19 cellular contexts compared by ENCODE assay signal in the genomic region with DNA sequence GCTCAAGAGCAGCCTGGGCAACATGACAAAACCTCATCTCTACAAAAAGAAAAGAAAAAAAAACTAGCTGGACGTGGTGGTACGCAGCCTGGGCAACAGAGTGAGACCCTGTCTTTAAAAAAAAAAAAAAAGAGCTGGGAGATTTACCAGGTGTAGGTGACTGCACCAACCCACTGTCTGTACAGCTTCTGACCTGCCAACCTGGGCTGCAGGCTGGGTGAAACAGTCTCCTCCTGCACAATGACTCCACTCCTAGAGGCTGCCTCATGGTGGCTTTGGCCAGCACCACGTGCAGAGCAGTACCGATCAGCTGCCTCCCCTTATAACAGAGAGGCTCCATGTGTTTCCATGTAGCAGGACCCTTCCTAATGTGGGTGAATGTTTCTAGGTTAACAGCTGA. TPM values are rescaled to one million over a fixed set of nuclear protein-coding genes. Genes with fewer than 3 reads are reported as not detected.
DNase-seq lines count a peak whose midpoint lies in the region; ATAC-seq, FAIRE-seq and TF ChIP-seq lines count a peak whose summit lies in the region.
"Had no signal": no experiment of that assay in that cellular context is flagged by ENCODE, and none has a peak within 500 bp of the region (broad histone marks: within the 10 kb centered on the region; RNA-seq: fewer than 3 reads in every experiment).

No MANE protein-coding gene starts in this region.

- no peaks in the 10 kb centered on the region for H3K27me3 ChIP-seq in endothelial cell of umbilical vein (ENCODE audit: control insufficient read depth in 2 of 2, insufficient read depth in 2 of 2, low read length in 2 of 2)
- H3K27me3 ChIP-seq: BLaER1 had no signal

- intact Hi-C loops in activated CD4-positive, alpha-beta memory T cell treated with anti-CD3 and anti-CD28 coated beads for 36 hours (cut with micrococcal nuclease) = loop anchor here (5.0 to 10.0 kb wide), 3 partner anchors 210 to 342 kb away; a partner anchor contains a TSS
- intact Hi-C loops in endothelial cell of umbilical vein (cut with micrococcal nuclease) = loop anchor here (10.0 kb wide), 1 partner anchor 340 kb away; a partner anchor contains a TSS

- H3K36me3 Mint-ChIP-seq in activated CD4-positive, alpha-beta memory T cell treated with anti-CD3 and anti-CD28 coated beads for 36 hours = peaks cover 43% of the 10 kb centered on the region
- H3K36me3 Mint-ChIP-seq in activated CD4-positive, alpha-beta memory T cell treated with anti-CD3 and anti-CD28 coated beads, Interleukin-2, amount 10 ng/mL, durations not matched to agents 7 days and 5 days (ENCODE audit: low read depth) = peaks cover 31% of the 10 kb centered on the region
- H3K36me3 Mint-ChIP-seq in activated naive CD4-positive, alpha-beta T cell treated with anti-CD3 and anti-CD28 coated beads, Interleukin-2, amount 50 U/mL, for 72 hours = peaks cover 35 to 45% of the 10 kb centered on the region in 2 donors
- peaks cover 19% of the 10 kb centered on the region for H3K36me3 Mint-ChIP-seq in activated naive CD4-positive, alpha-beta T cell treated with anti-CD3 and anti-CD28 coated beads, Interleukin-2, amount 10 ng/mL, durations not matched to agents 7 days and 5 days
- peaks cover 99% of the 10 kb centered on the region for H3K36me3 Mint-ChIP-seq in activated T-helper 17 cell treated with anti-CD3 and anti-CD28 coated beads, Interleukin-2, amount 50 U/mL, for 72 hours (ENCODE audit: low read depth)

- peaks cover 13 to 27% of the 10 kb centered on the region in 2 experiments for H3K36me3 ChIP-seq in endothelial cell of umbilical vein (ENCODE audit: control insufficient read depth in 2 of 2, extremely low read depth in 1 of 2, insufficient read depth in 2 of 2, low read length in 2 of 2)

- no peak overlapping the region for H3K9ac ChIP-seq in endothelial cell of umbilical vein (replicated peaks; ENCODE audit: extremely low read depth, insufficient read depth, low read length)

- peak overlapping the region; percentile 96 for H3K27ac Mint-ChIP-seq in activated CD4-positive, alpha-beta memory T cell treated with anti-CD3 and anti-CD28 coated beads for 36 hours
- H3K27ac Mint-ChIP-seq in activated CD4-positive, alpha-beta memory T cell treated with anti-CD3 and anti-CD28 coated beads, Interleukin-2, amount 10 ng/mL, durations not matched to agents 7 days and 5 days = no peak overlapping the region
- peak overlapping the region; percentile 65 to 80 for H3K27ac Mint-ChIP-seq in activated naive CD4-positive, alpha-beta T cell treated with anti-CD3 and anti-CD28 coated beads, Interleukin-2, amount 50 U/mL, for 72 hours
- no peak overlapping the region for H3K27ac Mint-ChIP-seq in activated naive CD4-positive, alpha-beta T cell treated with anti-CD3 and anti-CD28 coated beads, Interleukin-2, amount 10 ng/mL, durations not matched to agents 7 days and 5 days
- peak overlapping the region; percentile 97 for H3K27ac Mint-ChIP-seq in activated T-helper 17 cell treated with anti-CD3 and anti-CD28 coated beads, Interleukin-2, amount 50 U/mL, for 72 hours
- H3K27ac Mint-ChIP-seq: GM23338 had no signal

- H3K9me3 Mint-ChIP-seq in activated CD4-positive, alpha-beta memory T cell treated with anti-CD3 and anti-CD28 coated beads for 36 hours = no peaks in the 10 kb centered on the region
- H3K9me3 Mint-ChIP-seq in activated CD4-positive, alpha-beta memory T cell treated with anti-CD3 and anti-CD28 coated beads, Interleukin-2, amount 10 ng/mL, durations not matched to agents 7 days and 5 days = no peaks in the 10 kb centered on the region
- H3K9me3 Mint-ChIP-seq in activated naive CD4-positive, alpha-beta T cell treated with anti-CD3 and anti-CD28 coated beads, Interleukin-2, amount 50 U/mL, for 72 hours = no peaks in the 10 kb centered on the region
- no peaks in the 10 kb centered on the region for H3K9me3 Mint-ChIP-seq in activated naive CD4-positive, alpha-beta T cell treated with anti-CD3 and anti-CD28 coated beads, Interleukin-2, amount 10 ng/mL, durations not matched to agents 7 days and 5 days
- no peaks in the 10 kb centered on the region for H3K9me3 Mint-ChIP-seq in activated T-helper 17 cell treated with anti-CD3 and anti-CD28 coated beads, Interleukin-2, amount 50 U/mL, for 72 hours
- H3K9me3 Mint-ChIP-seq: CD14-positive monocyte; CD4-positive, alpha-beta memory T cell had no signal

- no peak for DNase-seq in activated CD4-positive, alpha-beta memory T cell treated with anti-CD3 and anti-CD28 coated beads for 36 hours
- no peak for DNase-seq in activated CD4-positive, alpha-beta memory T cell treated with anti-CD3 and anti-CD28 coated beads, Interleukin-2, amount 10 ng/mL, durations not matched to agents 7 days and 5 days
- DNase-seq in activated naive CD4-positive, alpha-beta T cell treated with anti-CD3 and anti-CD28 coated beads, Interleukin-2, amount 50 U/mL, for 72 hours (ENCODE audit: low spot score in 2 of 2) = no peak
- no peak for DNase-seq in activated naive CD4-positive, alpha-beta T cell treated with anti-CD3 and anti-CD28 coated beads, Interleukin-2, amount 10 ng/mL, durations not matched to agents 7 days and 5 days
- DNase-seq in endothelial cell of umbilical vein (ENCODE audit: low read depth, low spot score) = no peak
- no peak for DNase-seq in NCI-H1694 treated with DMSO at 0.1 percent for 48 hours (lab: John Stamatoyannopoulos, UW)
- no peak for DNase-seq in HTR-8/SVneo (ENCODE audit: insufficient read length, low spot score)
- DNase-seq: 8988T; CD4-positive, alpha-beta memory T cell; DMS153; DMS79; GDM1; HCEC 1CT had no signal

- H3K9me3 ChIP-seq in endothelial cell of umbilical vein (replicated peaks; ENCODE audit: control insufficient read depth, insufficient read depth, low read length) = no peaks in the 10 kb centered on the region
- H3K9me3 ChIP-seq: BLaER1 had no signal

- POLR2A ChIA-PET in activated CD4-positive, alpha-beta memory T cell treated with anti-CD3 and anti-CD28 coated beads for 36 hours (lab: Charles Lee) = interaction anchor here (0.7 to 0.8 kb wide), 2 partner anchors 215 to 342 kb away, joined by 3 read pairs; a partner anchor contains a TSS
- POLR2A ChIA-PET in activated CD4-positive, alpha-beta memory T cell treated with anti-CD3 and anti-CD28 coated beads, Interleukin-2, amount 10 ng/mL, durations not matched to agents 7 days and 5 days (lab: Charles Lee) = interaction anchor here (1.0 to 1.3 kb wide), 3 partner anchors 8 to 76 kb away, joined by 3 to 4 read pairs (median 3); no protein-coding TSS in a partner anchor
- POLR2A ChIA-PET in endothelial cell of umbilical vein (lab: Charles Lee) = no interaction called here

- TF ChIP-seq CTCF in endothelial cell of umbilical vein (IDR thresholded peaks at IDR 0.05; ENCODE audit: extremely low read depth in 1 of 2, insufficient read depth in 1 of 2, low read depth in 1 of 2, low read length in 2 of 2) = no peak

- FAIRE-seq in endothelial cell of umbilical vein (lab: Jason Lieb, UNC) (peak; percentile 8), HTR-8/SVneo (lab: Jason Lieb, UNC) (no peak)
- FAIRE-seq: GM12892, H54 had no signal

- H3K27ac ChIP-seq in endothelial cell of umbilical vein (ENCODE audit: insufficient read depth, low read depth, low read length) = no peak overlapping the region
- H3K27ac ChIP-seq: BLaER1 had no signal

- H3K4me1 Mint-ChIP-seq in activated CD4-positive, alpha-beta memory T cell treated with anti-CD3 and anti-CD28 coated beads for 36 hours (ENCODE audit: low read depth) = peaks cover 58% of the 10 kb centered on the region
- peaks cover 40% of the 10 kb centered on the region for H3K4me1 Mint-ChIP-seq in activated CD4-positive, alpha-beta memory T cell treated with anti-CD3 and anti-CD28 coated beads, Interleukin-2, amount 10 ng/mL, durations not matched to agents 7 days and 5 days
- peaks cover 33% of the 10 kb centered on the region for H3K4me1 Mint-ChIP-seq in activated naive CD4-positive, alpha-beta T cell treated with anti-CD3 and anti-CD28 coated beads, Interleukin-2, amount 10 ng/mL, durations not matched to agents 7 days and 5 days
- peaks cover 36% of the 10 kb centered on the region for H3K4me1 Mint-ChIP-seq in activated T-helper 17 cell treated with anti-CD3 and anti-CD28 coated beads, Interleukin-2, amount 50 U/mL, for 72 hours

- H4K20me1 ChIP-seq in endothelial cell of umbilical vein (replicated peaks; ENCODE audit: control insufficient read depth, extremely low read depth, insufficient read depth, low read length) = no peaks in the 10 kb centered on the region

- CTCF ChIA-PET in activated CD4-positive, alpha-beta memory T cell treated with anti-CD3 and anti-CD28 coated beads for 36 hours (lab: Charles Lee) = interaction anchor here (0.8 to 2.8 kb wide), 2 partner anchors 14 to 89 kb away, joined by 3 to 11 read pairs; no protein-coding TSS in a partner anchor
- CTCF ChIA-PET in activated CD4-positive, alpha-beta memory T cell treated with anti-CD3 and anti-CD28 coated beads, Interleukin-2, amount 10 ng/mL, durations not matched to agents 7 days and 5 days (lab: Charles Lee) = interaction anchor here (1.1 to 1.3 kb wide), 2 partner anchors 10 to 16 kb away, joined by 3 to 4 read pairs; no protein-coding TSS in a partner anchor
- CTCF ChIA-PET in activated naive CD4-positive, alpha-beta T cell treated with anti-CD3 and anti-CD28 coated beads, Interleukin-2, amount 10 ng/mL, durations not matched to agents 7 days and 5 days (lab: Charles Lee) = interaction anchor here (3.0 kb wide), 1 partner anchor 406 kb away, joined by 10 read pairs; no protein-coding TSS in a partner anchor
- CTCF ChIA-PET in endothelial cell of umbilical vein (lab: Charles Lee) = interaction anchor here (0.7 to 1.6 kb wide), 2 partner anchors 15 to 399 kb away, joined by 3 to 8 read pairs; no protein-coding TSS in a partner anchor

- BruUV-seq in endothelial cell of umbilical vein (replicated peaks; lab: Mats Ljungman, UMichigan) = no TSS peak

- dilution Hi-C loops in endothelial cell of umbilical vein (cut with MboI; ENCODE audit: extremely low pct_ligation_motif_present, low sequenced_read_pairs) = no loop called here

- peaks cover 16% of the 10 kb centered on the region for H3K4me1 ChIP-seq in endothelial cell of umbilical vein (ENCODE audit: control insufficient read depth, extremely low read depth, insufficient read depth, low read length)

- H3K9me1 ChIP-seq in endothelial cell of umbilical vein (replicated peaks; ENCODE audit: control insufficient read depth, extremely low read depth, insufficient read depth, low read length) = no peaks in the 10 kb centered on the region

- H2AFZ ChIP-seq in endothelial cell of umbilical vein (ENCODE audit: low read depth, low read length) = no peak overlapping the region
- H2AFZ ChIP-seq: GM23338 had no signal

- no peak overlapping the region for H3K4me3 Mint-ChIP-seq in activated CD4-positive, alpha-beta memory T cell treated with anti-CD3 and anti-CD28 coated beads for 36 hours
- no peak overlapping the region for H3K4me3 Mint-ChIP-seq in activated CD4-positive, alpha-beta memory T cell treated with anti-CD3 and anti-CD28 coated beads, Interleukin-2, amount 10 ng/mL, durations not matched to agents 7 days and 5 days
- no peak overlapping the region for H3K4me3 Mint-ChIP-seq in activated naive CD4-positive, alpha-beta T cell treated with anti-CD3 and anti-CD28 coated beads, Interleukin-2, amount 10 ng/mL, durations not matched to agents 7 days and 5 days
- H3K4me3 Mint-ChIP-seq in activated T-helper 17 cell treated with anti-CD3 and anti-CD28 coated beads, Interleukin-2, amount 50 U/mL, for 72 hours = peak overlapping the region; percentile 96
- H3K4me3 Mint-ChIP-seq: CD14-positive monocyte; CD4-positive, alpha-beta memory T cell; GM23338 had no signal

- peaks cover 50% of the 10 kb centered on the region for H3K79me2 ChIP-seq in endothelial cell of umbilical vein (ENCODE audit: control insufficient read depth, insufficient read depth, low read length)

- ATAC-seq in activated naive CD4-positive, alpha-beta T cell treated with anti-CD3 and anti-CD28 coated beads, Interleukin-2, amount 50 U/mL, for 72 hours = no peak
- no peak for ATAC-seq in activated T-helper 17 cell treated with anti-CD3 and anti-CD28 coated beads, Interleukin-2, amount 50 U/mL, for 72 hours (replicated peaks)
- ATAC-seq: GM23338 had no signal

- TF ChIP-seq POLR2A in endothelial cell of umbilical vein (IDR thresholded peaks at IDR 0.05; ENCODE audit: low read depth, low read length) = no peak

- no peak overlapping the region for H3K4me2 ChIP-seq in endothelial cell of umbilical vein (ENCODE audit: insufficient read depth, low read length)
- H3K4me2 ChIP-seq: BLaER1, GM23338 had no signal

- no peaks in the 10 kb centered on the region for H3K27me3 Mint-ChIP-seq in activated CD4-positive, alpha-beta memory T cell treated with anti-CD3 and anti-CD28 coated beads for 36 hours
- no peaks in the 10 kb centered on the region for H3K27me3 Mint-ChIP-seq in activated CD4-positive, alpha-beta memory T cell treated with anti-CD3 and anti-CD28 coated beads, Interleukin-2, amount 10 ng/mL, durations not matched to agents 7 days and 5 days
- no peaks in the 10 kb centered on the region for H3K27me3 Mint-ChIP-seq in activated naive CD4-positive, alpha-beta T cell treated with anti-CD3 and anti-CD28 coated beads, Interleukin-2, amount 10 ng/mL, durations not matched to agents 7 days and 5 days
- no peaks in the 10 kb centered on the region for H3K27me3 Mint-ChIP-seq in activated T-helper 17 cell treated with anti-CD3 and anti-CD28 coated beads, Interleukin-2, amount 50 U/mL, for 72 hours
- H3K27me3 Mint-ChIP-seq: CD4-positive, alpha-beta memory T cell had no signal

- H3K4me3 ChIP-seq in endothelial cell of umbilical vein (replicated peaks in 1 of 3; ENCODE audit: insufficient read depth in 1 of 3, low read depth in 1 of 3, low read length in 3 of 3) = no peak overlapping the region
- H3K4me3 ChIP-seq: BLaER1, GM23338 had no signal

RNA-seq across cellular contexts. Expression of a gene that starts 3.7 kb away (rescaled TPM):
- 10 to 100 TPM; 83.0 to 83.8 TPM for total RNA-seq in activated CD4-positive, alpha-beta memory T cell treated with anti-CD3 and anti-CD28 coated beads for 36 hours
- total RNA-seq in activated CD4-positive, alpha-beta memory T cell treated with anti-CD3 and anti-CD28 coated beads, Interleukin-2, amount 10 ng/mL, durations not matched to agents 7 days and 5 days = 10 to 100 TPM; 21.1 to 23.0 TPM
- total RNA-seq in activated naive CD4-positive, alpha-beta T cell treated with anti-CD3 and anti-CD28 coated beads, Interleukin-2, amount 50 U/mL, for 72 hours = 10 to 100 TPM; 60.4 to 83.6 TPM
- 100 to 1,000 TPM in 1 of 2 donors, 10 to 100 TPM in 1; 59.3 to 113 TPM for total RNA-seq in activated T-helper 17 cell treated with anti-CD3 and anti-CD28 coated beads, Interleukin-2, amount 50 U/mL, for 72 hours
- total RNA-seq in endothelial cell of umbilical vein = 47.7 and 49.4 TPM in 2 replicates
- 27.2 and 33.6 TPM in 2 replicates for polyA plus RNA-seq in endothelial cell of umbilical vein
- polyA plus RNA-seq in endothelial cell of umbilical vein (2011; cell fraction: cytosol; rRNA removed) = 48.3 and 59.0 TPM in 2 replicates
- polyA plus RNA-seq in endothelial cell of umbilical vein (2011; cell fraction: nucleus; rRNA removed) = 28.7 and 32.2 TPM in 2 replicates
- polyA plus RNA-seq in endothelial cell of umbilical vein (2012) = 29.9 and 42.7 TPM in 2 replicates
- 19.2 and 19.9 TPM in 2 replicates for polyA minus RNA-seq in endothelial cell of umbilical vein
- polyA minus RNA-seq in endothelial cell of umbilical vein (2011; cell fraction: cytosol; rRNA and poly(A)+ RNA removed) = 25.6 TPM
- polyA minus RNA-seq in endothelial cell of umbilical vein (2011; cell fraction: nucleus; rRNA and poly(A)+ RNA removed) = 7.3 and 11.7 TPM in 2 replicates

RNA-seq across cellular contexts. Expression of a gene that starts 4.0 kb away (rescaled TPM):
- 10 to 100 TPM; 46.6 to 49.3 TPM for total RNA-seq in activated CD4-positive, alpha-beta memory T cell treated with anti-CD3 and anti-CD28 coated beads for 36 hours
- 10 to 100 TPM; 25.3 to 29.1 TPM for total RNA-seq in activated CD4-positive, alpha-beta memory T cell treated with anti-CD3 and anti-CD28 coated beads, Interleukin-2, amount 10 ng/mL, durations not matched to agents 7 days and 5 days
- 10 to 100 TPM; 42.2 to 44.4 TPM for total RNA-seq in activated naive CD4-positive, alpha-beta T cell treated with anti-CD3 and anti-CD28 coated beads, Interleukin-2, amount 50 U/mL, for 72 hours
- 10 to 100 TPM; 41.1 to 51.9 TPM for total RNA-seq in activated T-helper 17 cell treated with anti-CD3 and anti-CD28 coated beads, Interleukin-2, amount 50 U/mL, for 72 hours
- 77.5 and 84.8 TPM in 2 replicates for total RNA-seq in endothelial cell of umbilical vein
- polyA plus RNA-seq in endothelial cell of umbilical vein = 164 and 169 TPM in 2 replicates
- polyA plus RNA-seq in endothelial cell of umbilical vein (2011; cell fraction: cytosol; rRNA removed) = 62.7 and 68.8 TPM in 2 replicates
- 113 and 123 TPM in 2 replicates for polyA plus RNA-seq in endothelial cell of umbilical vein (2011; cell fraction: nucleus; rRNA removed)
- polyA plus RNA-seq in endothelial cell of umbilical vein (2012) = 70.3 and 74.8 TPM in 2 replicates
- polyA minus RNA-seq in endothelial cell of umbilical vein = 76.4 and 90.0 TPM in 2 replicates
- polyA minus RNA-seq in endothelial cell of umbilical vein (2011; cell fraction: cytosol; rRNA and poly(A)+ RNA removed) = 20.9 TPM
- 38.8 and 47.7 TPM in 2 replicates for polyA minus RNA-seq in endothelial cell of umbilical vein (2011; cell fraction: nucleus; rRNA and poly(A)+ RNA removed)

RNA-seq across cellular contexts. Expression of a gene that starts 33.3 kb away (rescaled TPM):
- total RNA-seq in activated CD4-positive, alpha-beta memory T cell treated with anti-CD3 and anti-CD28 coated beads for 36 hours = under 1 TPM; 0.80 to 0.88 TPM
- under 1 TPM; 0.20 to 0.48 TPM for total RNA-seq in activated CD4-positive, alpha-beta memory T cell treated with anti-CD3 and anti-CD28 coated beads, Interleukin-2, amount 10 ng/mL, durations not matched to agents 7 days and 5 days
- under 1 TPM; 0.68 to 0.93 TPM for total RNA-seq in activated naive CD4-positive, alpha-beta T cell treated with anti-CD3 and anti-CD28 coated beads, Interleukin-2, amount 50 U/mL, for 72 hours
- total RNA-seq in activated T-helper 17 cell treated with anti-CD3 and anti-CD28 coated beads, Interleukin-2, amount 50 U/mL, for 72 hours = 1 to 10 TPM in 1 of 2 donors, under 1 TPM in 1; 0.71 to 1.6 TPM
- 0.49 and 0.85 TPM in 2 replicates for total RNA-seq in endothelial cell of umbilical vein
- 0.50 and 0.51 TPM in 2 replicates for polyA plus RNA-seq in endothelial cell of umbilical vein
- 0.17 TPM in 2 replicates for polyA plus RNA-seq in endothelial cell of umbilical vein (2011; cell fraction: cytosol; rRNA removed)
- 1.6 and 2.2 TPM in 2 replicates for polyA plus RNA-seq in endothelial cell of umbilical vein (2011; cell fraction: nucleus; rRNA removed)
- 0.09 and 0.15 TPM in 2 replicates for polyA plus RNA-seq in endothelial cell of umbilical vein (2012)
- polyA minus RNA-seq in endothelial cell of umbilical vein = 0.38 and 0.56 TPM in 2 replicates
- polyA minus RNA-seq in endothelial cell of umbilical vein (2011; cell fraction: cytosol; rRNA and poly(A)+ RNA removed) = not detected
- 1.0 and 1.2 TPM in 2 replicates for polyA minus RNA-seq in endothelial cell of umbilical vein (2011; cell fraction: nucleus; rRNA and poly(A)+ RNA removed)
- polyA plus RNA-seq: CD4-positive, alpha-beta memory T cell had no signal

RNA-seq across cellular contexts. Expression of a gene that starts 45.2 kb away (rescaled TPM):
- 100 to 1,000 TPM; 104 to 116 TPM for total RNA-seq in activated CD4-positive, alpha-beta memory T cell treated with anti-CD3 and anti-CD28 coated beads for 36 hours
- total RNA-seq in activated CD4-positive, alpha-beta memory T cell treated with anti-CD3 and anti-CD28 coated beads, Interleukin-2, amount 10 ng/mL, durations not matched to agents 7 days and 5 days = 100 to 1,000 TPM in 1 of 2 experiments, 10 to 100 TPM in 1; 98.6 to 101 TPM
- total RNA-seq in activated naive CD4-positive, alpha-beta T cell treated with anti-CD3 and anti-CD28 coated beads, Interleukin-2, amount 50 U/mL, for 72 hours = 100 to 1,000 TPM; 156 to 199 TPM
- 100 to 1,000 TPM; 145 to 195 TPM for total RNA-seq in activated T-helper 17 cell treated with anti-CD3 and anti-CD28 coated beads, Interleukin-2, amount 50 U/mL, for 72 hours
- 146 and 150 TPM in 2 replicates for total RNA-seq in endothelial cell of umbilical vein
- polyA plus RNA-seq in endothelial cell of umbilical vein = 125 and 128 TPM in 2 replicates
- polyA plus RNA-seq in endothelial cell of umbilical vein (2011; cell fraction: cytosol; rRNA removed) = 90.6 and 93.1 TPM in 2 replicates
- polyA plus RNA-seq in endothelial cell of umbilical vein (2011; cell fraction: nucleus; rRNA removed) = 493 and 664 TPM in 2 replicates
- polyA plus RNA-seq in endothelial cell of umbilical vein (2012) = 101 and 127 TPM in 2 replicates
- polyA minus RNA-seq in endothelial cell of umbilical vein = 252 and 266 TPM in 2 replicates
- 94.8 TPM for polyA minus RNA-seq in endothelial cell of umbilical vein (2011; cell fraction: cytosol; rRNA and poly(A)+ RNA removed)
- polyA minus RNA-seq in endothelial cell of umbilical vein (2011; cell fraction: nucleus; rRNA and poly(A)+ RNA removed) = 364 and 508 TPM in 2 replicates

RNA-seq across cellular contexts. Expression of a gene that starts 56.7 kb away (rescaled TPM):
- total RNA-seq in activated CD4-positive, alpha-beta memory T cell treated with anti-CD3 and anti-CD28 coated beads for 36 hours = 10 to 100 TPM; 45.5 to 49.4 TPM
- 10 to 100 TPM; 43.0 to 43.9 TPM for total RNA-seq in activated CD4-positive, alpha-beta memory T cell treated with anti-CD3 and anti-CD28 coated beads, Interleukin-2, amount 10 ng/mL, durations not matched to agents 7 days and 5 days
- 10 to 100 TPM; 42.9 to 50.2 TPM for total RNA-seq in activated naive CD4-positive, alpha-beta T cell treated with anti-CD3 and anti-CD28 coated beads, Interleukin-2, amount 50 U/mL, for 72 hours
- total RNA-seq in activated T-helper 17 cell treated with anti-CD3 and anti-CD28 coated beads, Interleukin-2, amount 50 U/mL, for 72 hours = 10 to 100 TPM; 37.1 to 61.4 TPM
- 45.2 and 48.0 TPM in 2 replicates for total RNA-seq in endothelial cell of umbilical vein
- 69.9 and 70.7 TPM in 2 replicates for polyA plus RNA-seq in endothelial cell of umbilical vein
- 41.8 and 47.3 TPM in 2 replicates for polyA plus RNA-seq in endothelial cell of umbilical vein (2011; cell fraction: cytosol; rRNA removed)
- 17.2 and 23.4 TPM in 2 replicates for polyA plus RNA-seq in endothelial cell of umbilical vein (2011; cell fraction: nucleus; rRNA removed)
- polyA plus RNA-seq in endothelial cell of umbilical vein (2012) = 39.8 and 41.1 TPM in 2 replicates
- 25.8 and 29.4 TPM in 2 replicates for polyA minus RNA-seq in endothelial cell of umbilical vein
- 40.7 TPM for polyA minus RNA-seq in endothelial cell of umbilical vein (2011; cell fraction: cytosol; rRNA and poly(A)+ RNA removed)
- polyA minus RNA-seq in endothelial cell of umbilical vein (2011; cell fraction: nucleus; rRNA and poly(A)+ RNA removed) = 10.5 and 13.2 TPM in 2 replicates

Comparison
In these comparisons a context has a peak if more than half of its experiments do, and no peak if none do; other contexts are left out.
1. H3K27ac Mint-ChIP-seq: peak in activated CD4-positive, alpha-beta memory T cell treated with anti-CD3 and anti-CD28 coated beads for 36 hours (single experiment), activated naive CD4-positive, alpha-beta T cell treated with anti-CD3 and anti-CD28 coated beads, Interleukin-2, amount 50 U/mL, for 72 hours (2 of 2) and activated T-helper 17 cell treated with anti-CD3 and anti-CD28 coated beads, Interleukin-2, amount 50 U/mL, for 72 hours (single experiment); none in activated CD4-positive, alpha-beta memory T cell treated with anti-CD3 and anti-CD28 coated beads, Interleukin-2, amount 10 ng/mL, durations not matched to agents 7 days and 5 days (single experiment) and activated naive CD4-positive, alpha-beta T cell treated with anti-CD3 and anti-CD28 coated beads, Interleukin-2, amount 10 ng/mL, durations not matched to agents 7 days and 5 days (single experiment).